8 cellular contexts compared by ENCODE assay signal in genomic region chr10:98030093-98030821, GRCh38. TPM values are rescaled to one million over a fixed set of nuclear protein-coding genes. Genes with fewer than 3 reads are reported as not detected.
DNase-seq lines count a peak whose midpoint lies in the region; ATAC-seq and TF ChIP-seq lines count a peak whose summit lies in the region.
"Had no signal": no experiment of that assay in that cellular context is flagged by ENCODE, and none has a peak within 500 bp of the region (broad histone marks: within the 10 kb centered on the region; RNA-seq: fewer than 3 reads in every experiment).

A gene with protein sequence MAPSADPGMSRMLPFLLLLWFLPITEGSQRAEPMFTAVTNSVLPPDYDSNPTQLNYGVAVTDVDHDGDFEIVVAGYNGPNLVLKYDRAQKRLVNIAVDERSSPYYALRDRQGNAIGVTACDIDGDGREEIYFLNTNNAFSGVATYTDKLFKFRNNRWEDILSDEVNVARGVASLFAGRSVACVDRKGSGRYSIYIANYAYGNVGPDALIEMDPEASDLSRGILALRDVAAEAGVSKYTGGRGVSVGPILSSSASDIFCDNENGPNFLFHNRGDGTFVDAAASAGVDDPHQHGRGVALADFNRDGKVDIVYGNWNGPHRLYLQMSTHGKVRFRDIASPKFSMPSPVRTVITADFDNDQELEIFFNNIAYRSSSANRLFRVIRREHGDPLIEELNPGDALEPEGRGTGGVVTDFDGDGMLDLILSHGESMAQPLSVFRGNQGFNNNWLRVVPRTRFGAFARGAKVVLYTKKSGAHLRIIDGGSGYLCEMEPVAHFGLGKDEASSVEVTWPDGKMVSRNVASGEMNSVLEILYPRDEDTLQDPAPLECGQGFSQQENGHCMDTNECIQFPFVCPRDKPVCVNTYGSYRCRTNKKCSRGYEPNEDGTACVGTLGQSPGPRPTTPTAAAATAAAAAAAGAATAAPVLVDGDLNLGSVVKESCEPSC (minus strand): TSS chr10:98030621. CDS start chr10:98030472, 149 bp downstream.

- no peaks in the 10 kb centered on the region for H3K36me3 ChIP-seq in Peyer's patch
- no peaks in the 10 kb centered on the region for H3K36me3 ChIP-seq in osteoblast (ENCODE audit: insufficient read depth, low read length)

- H3K27me3 ChIP-seq in Peyer's patch (peaks cover 0 to 22% of the 10 kb centered on the region in 2 donors), osteoblast (ENCODE audit: insufficient read depth, low read length) (peaks cover 54% of the 10 kb centered on the region)

- no peak within 1 kb of the TSS for H3K27ac Mint-ChIP-seq in stimulated activated effector memory CD8-positive, alpha-beta T cell treated with anti-CD3 and anti-CD28 coated beads, Interleukin-12 subunit alpha, Interleukin-12 subunit beta, amount 100 ng/mL, for 72 hours

- H3K27ac ChIP-seq in Peyer's patch = no peak within 1 kb of the TSS
- H3K27ac ChIP-seq in osteoblast (ENCODE audit: low read depth, low read length) = no peak within 1 kb of the TSS
- H3K27ac ChIP-seq: KMS-11 had no signal

- DNase-seq in H4 (ENCODE audit: low spot score) = peak; percentile 31
- peak in 1 of 3 donors; percentile 49 for DNase-seq in Peyer's patch
- DNase-seq in head of caudate nucleus = peak; percentile 58 to 94 (median 84)
- peak; percentile 90 for DNase-seq in osteoblast (ENCODE audit: insufficient read length, low spot score, missing footprints)
- DNase-seq in epidermal melanocyte (ENCODE audit: insufficient read length, low spot score) = no peak
- DNase-seq in stimulated activated effector memory CD8-positive, alpha-beta T cell treated with anti-CD3 and anti-CD28 coated beads, Interleukin-12 subunit alpha, Interleukin-12 subunit beta, amount 100 ng/mL, for 72 hours (ENCODE audit: low spot score in 2 of 2) = no peak
- no peak for DNase-seq in T1000 (lab: John Stamatoyannopoulos, UW)

- no peaks in the 10 kb centered on the region for H3K9me3 Mint-ChIP-seq in stimulated activated effector memory CD8-positive, alpha-beta T cell treated with anti-CD3 and anti-CD28 coated beads, Interleukin-12 subunit alpha, Interleukin-12 subunit beta, amount 100 ng/mL, for 72 hours

- no peaks in the 10 kb centered on the region for H4K20me1 ChIP-seq in osteoblast (ENCODE audit: insufficient read depth, low read length)

- H3K36me3 Mint-ChIP-seq in stimulated activated effector memory CD8-positive, alpha-beta T cell treated with anti-CD3 and anti-CD28 coated beads, Interleukin-12 subunit alpha, Interleukin-12 subunit beta, amount 100 ng/mL, for 72 hours = no peaks in the 10 kb centered on the region

- peaks cover 13% of the 10 kb centered on the region for H3K4me1 Mint-ChIP-seq in stimulated activated effector memory CD8-positive, alpha-beta T cell treated with anti-CD3 and anti-CD28 coated beads, Interleukin-12 subunit alpha, Interleukin-12 subunit beta, amount 100 ng/mL, for 72 hours

- no peak within 1 kb of the TSS for H2AFZ ChIP-seq in osteoblast (ENCODE audit: low read length)

- no peak within 1 kb of the TSS for H3K4me3 Mint-ChIP-seq in stimulated activated effector memory CD8-positive, alpha-beta T cell treated with anti-CD3 and anti-CD28 coated beads, Interleukin-12 subunit alpha, Interleukin-12 subunit beta, amount 100 ng/mL, for 72 hours

- peak within 1 kb of the TSS in 3 of 4 donors; percentile 30 to 43 (median 38) for H3K4me3 ChIP-seq in Peyer's patch
- H3K4me3 ChIP-seq in osteoblast (ENCODE audit: insufficient read depth, low read length) = no peak within 1 kb of the TSS

- H3K9me3 ChIP-seq in Peyer's patch (no peaks in the 10 kb centered on the region), osteoblast (ENCODE audit: low read depth, low read length) (no peaks in the 10 kb centered on the region)

- no peak for TF ChIP-seq CTCF in Peyer's patch (IDR thresholded peaks at IDR 0.05)
- TF ChIP-seq CTCF in osteoblast (IDR thresholded peaks at IDR 0.05; ENCODE audit: extremely low read depth, low read depth, low read length) = no peak

- no peak for ATAC-seq in stimulated activated effector memory CD8-positive, alpha-beta T cell treated with anti-CD3 and anti-CD28 coated beads, Interleukin-12 subunit alpha, Interleukin-12 subunit beta, amount 100 ng/mL, for 72 hours

- intact Hi-C loops in head of caudate nucleus (cut with DNase I) = no loop called here

- H3K4me2 ChIP-seq in osteoblast (ENCODE audit: insufficient read depth, low read length) = no peak within 1 kb of the TSS
- H3K4me2 ChIP-seq: KMS-11 had no signal

- H3K4me1 ChIP-seq in Peyer's patch = peaks cover 0 to 21% (median 0%) of the 10 kb centered on the region in 4 donors
- no peaks in the 10 kb centered on the region for H3K4me1 ChIP-seq in osteoblast (ENCODE audit: insufficient read depth, low read length)

- TF ChIP-seq POLR2A in Peyer's patch (IDR thresholded peaks at IDR 0.05) = no peak

- no peaks in the 10 kb centered on the region for H3K79me2 ChIP-seq in osteoblast (ENCODE audit: insufficient read depth, low read length)

RNA-seq across cellular contexts. Expression of the gene that starts here (rescaled TPM):
- total RNA-seq in H4 (2014; rRNA removed; shearing (Covaris generic)) = 0.17 TPM in 1 of 2 replicates, not detected in the other
- total RNA-seq in Peyer's patch = under 1 TPM in 1 of 4 donors, not detected in 3; 0.53 TPM
- not detected in 2 replicates for total RNA-seq in osteoblast

Comparison
In these comparisons a context has a peak if more than half of its experiments do, and no peak if none do; other contexts are left out.
1. Peak in DNase-seq in H4; RNA of the gene not detected or under 1 TPM.
2. Peak in DNase-seq in osteoblast; RNA of the gene not detected or under 1 TPM.
3. DNase-seq: peak in head of caudate nucleus (42 of 42); none in epidermal melanocyte (single experiment), stimulated activated effector memory CD8-positive, alpha-beta T cell treated with anti-CD3 and anti-CD28 coated beads, Interleukin-12 subunit alpha, Interleukin-12 subunit beta, amount 100 ng/mL, for 72 hours (0 of 2) and T1000 (single experiment).